Comparison of ENCODE assay signal across 14 cellular contexts in the genomic region with DNA sequence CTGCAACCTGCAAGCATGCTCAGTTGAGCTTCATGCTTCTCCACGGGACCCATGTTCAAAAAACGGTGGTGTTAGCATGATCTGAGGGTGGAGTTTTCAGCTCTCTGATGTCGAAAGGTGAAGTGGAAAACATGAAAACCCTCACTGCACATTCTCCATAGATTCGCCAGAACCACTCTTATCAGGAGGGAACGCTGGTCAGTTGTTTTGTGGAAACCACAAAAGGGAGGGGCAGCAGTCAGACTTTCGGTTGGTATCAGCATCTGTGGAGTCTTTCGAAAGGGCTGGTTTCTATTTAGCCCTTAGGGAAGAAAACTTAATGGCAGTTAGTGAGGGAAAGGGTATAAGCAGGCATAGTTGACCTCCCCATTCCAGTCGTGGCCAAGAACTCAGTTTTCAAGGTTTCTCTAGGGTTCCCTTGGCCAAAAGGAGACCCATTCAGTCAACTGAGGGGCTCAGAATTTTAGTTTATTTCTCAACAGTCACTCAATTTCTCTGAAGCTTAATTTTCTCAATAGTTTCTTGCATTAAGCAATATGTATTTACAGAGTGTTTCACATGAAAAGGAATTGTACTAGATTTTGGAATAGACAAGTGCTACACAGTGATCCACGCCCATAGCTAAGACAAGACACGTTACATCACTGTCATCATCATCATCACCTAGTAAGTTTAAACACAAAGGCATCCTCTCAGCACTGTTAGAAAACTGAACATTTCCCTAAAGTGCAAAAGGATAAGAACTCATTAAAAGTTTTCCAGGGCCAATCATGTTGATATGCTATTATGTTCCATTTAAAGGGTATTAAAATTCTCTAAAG. TPM values are rescaled to one million over a fixed set of nuclear protein-coding genes. Genes with fewer than 3 reads are reported as not detected.
A peak's percentile ranks its signal among the peaks of the same experiment; 100 is the strongest.
DNase-seq lines count a peak whose midpoint lies in the region; ATAC-seq and FAIRE-seq lines count a peak whose summit lies in the region.
"Had no signal": no experiment of that assay in that cellular context is flagged by ENCODE, and none has a peak within 500 bp of the region (broad histone marks: within the 10 kb centered on the region; RNA-seq: fewer than 3 reads in every experiment).

No MANE protein-coding gene starts in this region.

- peaks cover 26% of the 10 kb centered on the region for H3K36me3 Mint-ChIP-seq in natural killer cell treated with Interleukin-12 subunit alpha and Interleukin-12 subunit beta and Interleukin-15 and Interleukin-18, amount 100 ng/mL, for 72 hours
- H3K36me3 Mint-ChIP-seq in activated naive CD4-positive, alpha-beta T cell treated with anti-CD3 and anti-CD28 coated beads for 36 hours (ENCODE audit: low read depth): peaks cover 48% of the 10 kb centered on the region

- peak; percentile 75 for FAIRE-seq in GM19239 (lab: Jason Lieb, UNC)
- FAIRE-seq: colon had no signal

- peaks cover 25 to 34% of the 10 kb centered on the region in 2 donors for H3K4me1 Mint-ChIP-seq in natural killer cell treated with Interleukin-12 subunit alpha and Interleukin-12 subunit beta and Interleukin-15 and Interleukin-18, amount 100 ng/mL, for 72 hours (ENCODE audit: low read depth in 2 of 2)
- peaks cover 15% of the 10 kb centered on the region for H3K4me1 Mint-ChIP-seq in activated naive CD4-positive, alpha-beta T cell treated with anti-CD3 and anti-CD28 coated beads for 36 hours (ENCODE audit: low read depth)

- intact Hi-C loops in activated naive CD4-positive, alpha-beta T cell treated with anti-CD3 and anti-CD28 coated beads for 36 hours (cut with micrococcal nuclease): no loop called here

- peak overlapping the region; percentile 38 for H3K4me3 Mint-ChIP-seq in natural killer cell treated with Interleukin-12 subunit alpha and Interleukin-12 subunit beta and Interleukin-15 and Interleukin-18, amount 100 ng/mL, for 72 hours
- H3K4me3 Mint-ChIP-seq in activated naive CD4-positive, alpha-beta T cell treated with anti-CD3 and anti-CD28 coated beads for 36 hours: no peak overlapping the region
- H3K4me3 Mint-ChIP-seq: WTC11 had no signal

- in situ Hi-C loops in KBM-7 (cut with MboI; ENCODE audit: low pct_unique_long_range_greater_than_20kb, low sequenced_read_pairs): loop anchor here (25.0 kb wide), 1 partner anchor 324 kb away; the partner anchor contains the start of gene TET2

- CTCF ChIA-PET in activated naive CD4-positive, alpha-beta T cell treated with anti-CD3 and anti-CD28 coated beads for 36 hours (lab: Charles Lee): interaction anchor here (0.7 to 1.8 kb wide), 7 partner anchors 10 to 499 kb away, joined by 3 to 5 read pairs (median 4); partner anchors contain the start of gene PPA2

- DNase-seq in GM19239 (ENCODE audit: insufficient read length, low spot score) (no peak), KBM-7 (peak; percentile 75), amniotic epithelial cell (ENCODE audit: low read depth) (peak; percentile 96), ureter (ENCODE audit: low spot score) (no peak)
- DNase-seq in natural killer cell treated with Interleukin-12 subunit alpha and Interleukin-12 subunit beta and Interleukin-15 and Interleukin-18, amount 100 ng/mL, for 72 hours (ENCODE audit: low spot score): no peak
- DNase-seq in stimulated activated CD4-positive, alpha-beta T cell treated with anti-CD3 and anti-CD28 coated beads, Interleukin-4, amount 100 ng/mL, for 4 hours: no peak
- no peak for DNase-seq in activated naive CD4-positive, alpha-beta T cell treated with anti-CD3 and anti-CD28 coated beads for 36 hours
- DNase-seq: COR-L47, H7, NCI-H146 had no signal

- H3K27me3 Mint-ChIP-seq in natural killer cell treated with Interleukin-12 subunit alpha and Interleukin-12 subunit beta and Interleukin-15 and Interleukin-18, amount 100 ng/mL, for 72 hours: no peaks in the 10 kb centered on the region
- no peaks in the 10 kb centered on the region for H3K27me3 Mint-ChIP-seq in activated naive CD4-positive, alpha-beta T cell treated with anti-CD3 and anti-CD28 coated beads for 36 hours (ENCODE audit: low read depth)

- ATAC-seq in natural killer cell treated with Interleukin-12 subunit alpha and Interleukin-12 subunit beta and Interleukin-15 and Interleukin-18, amount 100 ng/mL, for 72 hours: peak; percentile 53 to 76
- ATAC-seq in GM21381 (IDR thresholded peaks at IDR 0.05; ENCODE audit: unreplicated experiment): no peak
- ATAC-seq: sciatic nerve, WTC11 had no signal

- peaks cover 3% of the 10 kb centered on the region for H3K9me3 Mint-ChIP-seq in natural killer cell treated with Interleukin-12 subunit alpha and Interleukin-12 subunit beta and Interleukin-15 and Interleukin-18, amount 100 ng/mL, for 72 hours
- peaks cover 2% of the 10 kb centered on the region for H3K9me3 Mint-ChIP-seq in activated naive CD4-positive, alpha-beta T cell treated with anti-CD3 and anti-CD28 coated beads for 36 hours
- H3K9me3 Mint-ChIP-seq: WTC11 had no signal

- no peak overlapping the region for H3K27ac Mint-ChIP-seq in natural killer cell treated with Interleukin-12 subunit alpha and Interleukin-12 subunit beta and Interleukin-15 and Interleukin-18, amount 100 ng/mL, for 72 hours
- H3K27ac Mint-ChIP-seq in activated naive CD4-positive, alpha-beta T cell treated with anti-CD3 and anti-CD28 coated beads for 36 hours: no peak overlapping the region
- H3K27ac Mint-ChIP-seq: WTC11 had no signal

RNA-seq across cellular contexts. Expression of gene PPA2, which starts 12.4 kb away (rescaled TPM):
- total RNA-seq in natural killer cell treated with Interleukin-12 subunit alpha and Interleukin-12 subunit beta and Interleukin-15 and Interleukin-18, amount 100 ng/mL, for 72 hours: 10 to 100 TPM; 45.0 to 63.1 TPM
- 98.0 TPM for total RNA-seq in ureter
- 100 to 1,000 TPM; 117 to 119 TPM for total RNA-seq in activated naive CD4-positive, alpha-beta T cell treated with anti-CD3 and anti-CD28 coated beads for 36 hours

Comparison
In these comparisons a context has a peak if more than half of its experiments do, and no peak if none do; other contexts are left out.
1. DNase-seq: peak in KBM-7 (single experiment) and amniotic epithelial cell (single experiment); none in GM19239 (single experiment), natural killer cell treated with Interleukin-12 subunit alpha and Interleukin-12 subunit beta and Interleukin-15 and Interleukin-18, amount 100 ng/mL, for 72 hours (single experiment), ureter (single experiment), stimulated activated CD4-positive, alpha-beta T cell treated with anti-CD3 and anti-CD28 coated beads, Interleukin-4, amount 100 ng/mL, for 4 hours (0 of 2) and activated naive CD4-positive, alpha-beta T cell treated with anti-CD3 and anti-CD28 coated beads for 36 hours (single experiment).